Comparison of ENCODE assay signal across 8 cellular contexts in the genomic region with DNA sequence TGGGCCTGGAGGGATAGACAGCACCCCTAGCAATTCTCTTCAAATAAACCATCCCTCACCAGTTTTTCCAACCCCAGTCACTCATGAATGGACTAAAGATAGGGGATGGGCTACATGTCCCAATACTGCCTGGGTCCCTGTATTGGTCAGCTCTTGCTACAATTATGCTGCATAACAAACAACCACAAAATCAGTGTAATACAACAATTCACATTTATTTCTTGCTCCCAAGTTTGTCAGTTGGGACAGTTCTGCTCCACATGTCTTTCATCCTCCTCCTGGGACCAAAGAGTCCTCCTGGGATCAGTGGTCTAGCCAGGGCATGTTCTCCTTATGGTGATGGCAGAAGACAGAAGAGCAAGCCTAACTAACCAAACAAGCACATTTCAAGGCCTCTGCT.
"Had no signal": no experiment of that assay in that cellular context is flagged by ENCODE, and none has a peak within 500 bp of the region (broad histone marks: within the 10 kb centered on the region; RNA-seq: fewer than 3 reads in every experiment).

No MANE protein-coding gene starts in this region.

- DNase-seq: GDM1, GF-D8 had no signal

- ATAC-seq: GM12878 had no signal

- FAIRE-seq: G401.6, GM12878, GM12891, GM12892, GM18507, GM19239 had no signal

- H3K4me3 ChIP-seq: GM12878 had no signal
